Comparison of ENCODE assay signal across 8 cellular contexts in genomic region chr6:89146748-89147715, GRCh38. TPM values are rescaled to one million over a fixed set of nuclear protein-coding genes. Genes with fewer than 3 reads are reported as not detected.
DNase-seq lines count a peak whose midpoint lies in the region; ATAC-seq and TF ChIP-seq lines count a peak whose summit lies in the region.

No MANE protein-coding gene starts in this region.

- H3K4me1 Mint-ChIP-seq in type B pancreatic cell (ENCODE audit: unreplicated experiment): peaks cover 27% of the 10 kb centered on the region

- TF ChIP-seq CTCF in OCI-LY7 (conservative IDR thresholded peaks at IDR 0.05; ENCODE audit: low read length): no peak
- no peak for TF ChIP-seq CTCF in lower lobe of right lung (IDR thresholded peaks at IDR 0.05)
- TF ChIP-seq CTCF in type B pancreatic cell (conservative IDR thresholded peaks at IDR 0.05): no peak

- H3K4me3 ChIP-seq in OCI-LY7 (ENCODE audit: low read depth, low read length, poor library complexity, severe bottlenecking) (peak overlapping the region; percentile 76), lower lobe of right lung (peak overlapping the region; percentile 90)

- peaks cover 3% of the 10 kb centered on the region for H3K9me3 Mint-ChIP-seq in type B pancreatic cell

- H3K4me2 ChIP-seq in OCI-LY7 (ENCODE audit: low read length): peak overlapping the region; percentile 84

- peaks cover 27% of the 10 kb centered on the region; the same call in 1 of the 2 replicates for H3K79me2 ChIP-seq in OCI-LY7 (ENCODE audit: insufficient read depth, low read depth, low read length)

- no peaks in the 10 kb centered on the region for H4K20me1 ChIP-seq in OCI-LY7 (ENCODE audit: insufficient read depth, low read length)

- intact Hi-C loops in OCI-LY7 (cut with micrococcal nuclease; ENCODE audit: unreplicated experiment): loop anchor here (1.0 to 5.0 kb wide), 3 partner anchors 67 to 265 kb away; partner anchors contain the start of genes PNRC1 and RRAGD
- intact Hi-C loops in lower lobe of right lung (cut with DNase I): no loop called here
- intact Hi-C loops in left colon (cut with DNase I, micrococcal nuclease): no loop called here

- peak overlapping the region; percentile 97 for H2AFZ ChIP-seq in OCI-LY7 (ENCODE audit: low read length)

- TSS peak; percentile 76 for BruUV-seq in OCI-LY7 (replicated peaks; lab: Mats Ljungman, UMichigan)

- H3K27ac Mint-ChIP-seq in type B pancreatic cell: peak overlapping the region; percentile 89

- POLR2A ChIA-PET in OCI-LY7 (lab: Charles Lee): interaction anchor here (0.6 to 6.0 kb wide), 9 partner anchors 9 to 203 kb away, joined by 3 to 66 read pairs (median 3); partner anchors contain the start of genes PNRC1 and RNGTT

- ATAC-seq in lower lobe of right lung (peak in 1 of 2 donors; percentile 11), left colon (no peak)

- CTCF ChIA-PET in OCI-LY7 (lab: Charles Lee; ENCODE audit: unreplicated experiment): interaction anchor here (0.6 kb wide), 1 partner anchor 211 kb away, joined by 3 read pairs; no protein-coding TSS in a partner anchor

- H3K36me3 Mint-ChIP-seq in type B pancreatic cell: peaks cover 8% of the 10 kb centered on the region

- no peaks in the 10 kb centered on the region for H3K9me3 ChIP-seq in OCI-LY7 (ENCODE audit: low read length)
- no peaks in the 10 kb centered on the region for H3K9me3 ChIP-seq in lower lobe of right lung

- peaks cover 28% of the 10 kb centered on the region for H3K36me3 ChIP-seq in OCI-LY7 (ENCODE audit: insufficient read depth, low read length)
- H3K36me3 ChIP-seq in lower lobe of right lung: peaks cover 4% of the 10 kb centered on the region

- DNase-seq in A172 (ENCODE audit: low spot score): peak; percentile 42
- DNase-seq in ELR (ENCODE audit: low read depth): peak; percentile 81
- DNase-seq in OCI-LY7 (ENCODE audit: low spot score): peak; percentile 17
- DNase-seq in cerebellar cortex (ENCODE audit: low spot score): peak; percentile 49
- DNase-seq in lower lobe of right lung: no peak
- no peak for DNase-seq in type B pancreatic cell (ENCODE audit: extremely low spot score, unreplicated experiment)
- no peak for DNase-seq in left colon
- no peak for DNase-seq in DMS114 treated with DMSO at 0.1 percent for 48 hours (lab: John Stamatoyannopoulos, UW; ENCODE audit: unreplicated experiment)

- peak overlapping the region; percentile 90 for H3K4me3 Mint-ChIP-seq in type B pancreatic cell

- H3K4me1 ChIP-seq in OCI-LY7 (ENCODE audit: insufficient read depth, low read length, poor library complexity, severe bottlenecking): peaks cover 41% of the 10 kb centered on the region
- H3K4me1 ChIP-seq in lower lobe of right lung: peaks cover 11% of the 10 kb centered on the region

- H3K27me3 Mint-ChIP-seq in type B pancreatic cell: no peaks in the 10 kb centered on the region

- no peaks in the 10 kb centered on the region for H3K27me3 ChIP-seq in lower lobe of right lung (ENCODE audit: low read depth)

- H3K27ac ChIP-seq in OCI-LY7 (ENCODE audit: low read depth, low read length, poor library complexity, severe bottlenecking) (peak overlapping the region; percentile 76), lower lobe of right lung (peak overlapping the region; percentile 82)

- H3K9me2 ChIP-seq in OCI-LY7 (ENCODE audit: insufficient read depth, low read length): no peaks in the 10 kb centered on the region

RNA-seq across cellular contexts. Expression of gene PM20D2, which starts 1.2 kb away (rescaled TPM):
- 29.8 and 30.6 TPM in 2 replicates for total RNA-seq in A172 (2014; rRNA removed; shearing (Covaris generic))
- 33.1 and 35.1 TPM in 2 replicates for total RNA-seq in OCI-LY7 (2014; rRNA removed; shearing (Covaris generic))
- 36.1 and 39.5 TPM in 2 replicates for total RNA-seq in OCI-LY7 (2022)
- 8.1 TPM for total RNA-seq in lower lobe of right lung
- 10.3 and 15.3 TPM in 2 replicates for total RNA-seq in type B pancreatic cell (ENCODE audit: low replicate concordance)
- 10 to 100 TPM in 1 of 2 donors, 1 to 10 TPM in 1; 10.0 to 11.8 TPM for total RNA-seq in left colon

RNA-seq across cellular contexts. Expression of gene SRSF12, which starts 29.2 kb away (rescaled TPM):
- total RNA-seq in A172 (2014; rRNA removed; shearing (Covaris generic)): 0.10 and 0.34 TPM in 2 replicates
- total RNA-seq in OCI-LY7 (2014; rRNA removed; shearing (Covaris generic)): not detected in 2 replicates
- not detected in 2 replicates for total RNA-seq in OCI-LY7 (2022)
- not detected for total RNA-seq in lower lobe of right lung
- total RNA-seq in type B pancreatic cell (ENCODE audit: low replicate concordance): 3.9 and 10.5 TPM in 2 replicates
- under 1 TPM in 1 of 2 donors, not detected in 1; 0.53 TPM for total RNA-seq in left colon

Comparison
In these comparisons a context has a peak if more than half of its experiments do, and no peak if none do; other contexts are left out.
1. DNase-seq: peak in A172 (single experiment), ELR (single experiment), OCI-LY7 (single experiment) and cerebellar cortex (single experiment); none in lower lobe of right lung (single experiment), type B pancreatic cell (single experiment), left colon (0 of 2) and DMS114 treated with DMSO at 0.1 percent for 48 hours (single experiment).